20 cellular contexts compared by ENCODE assay signal in the genomic region with DNA sequence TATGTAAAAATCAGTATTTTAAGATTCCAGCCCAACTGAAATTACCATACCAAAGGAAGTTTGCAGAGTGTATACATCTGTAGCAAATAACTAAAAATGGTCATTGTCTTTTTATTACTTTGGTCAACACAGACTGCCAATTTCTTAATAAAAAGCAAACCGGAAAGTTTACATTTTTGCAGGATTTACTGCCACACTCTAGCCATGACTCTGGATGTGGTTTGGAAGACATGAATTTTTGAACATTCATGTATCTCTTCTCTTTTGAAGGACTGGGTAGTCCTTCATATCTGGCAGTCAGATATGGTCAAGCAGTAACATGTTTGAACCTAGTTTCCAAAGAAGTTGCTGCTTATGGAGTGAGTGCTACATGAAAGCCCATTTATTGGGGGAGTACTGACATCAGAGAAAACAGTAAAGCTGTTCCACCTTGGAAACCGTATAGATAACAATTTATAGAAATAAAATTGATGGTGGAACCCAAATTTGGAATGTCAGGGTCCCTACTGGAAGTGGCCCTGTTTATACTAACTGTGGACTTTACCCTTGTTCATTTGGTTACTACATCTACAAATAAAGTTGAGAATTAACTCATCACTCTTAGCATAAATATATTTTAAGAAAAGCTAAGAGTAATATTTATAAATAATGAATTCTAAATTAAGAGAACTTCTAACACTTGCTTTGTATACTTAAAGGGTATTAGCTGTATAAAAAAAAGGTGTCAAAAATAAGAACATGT.
DNase-seq lines count a peak whose midpoint lies in the region; ATAC-seq, FAIRE-seq and TF ChIP-seq lines count a peak whose summit lies in the region.
"Had no signal": no experiment of that assay in that cellular context is flagged by ENCODE, and none has a peak within 500 bp of the region (broad histone marks: within the 10 kb centered on the region; RNA-seq: fewer than 3 reads in every experiment).

No MANE protein-coding gene starts in this region.

- H3K27ac Mint-ChIP-seq in T-helper 2 cell treated with Interferon-gamma antibody and Interleukin-4, amounts not matched to agents 5 μg/mL and 100 μg/mL, for 36 hours: no peak overlapping the region
- H3K27ac Mint-ChIP-seq: GM23338, H9 had no signal

- H3K4me1 Mint-ChIP-seq in T-helper 2 cell treated with Interferon-gamma antibody and Interleukin-4, amounts not matched to agents 5 μg/mL and 100 μg/mL, for 36 hours (ENCODE audit: low read depth): peaks cover 15% of the 10 kb centered on the region
- H3K4me1 Mint-ChIP-seq: GM23338, H9 had no signal

- in situ Hi-C loops in HepG2 (cut with HindIII; ENCODE audit: extremely low pct_ligation_motif_present, low pct_unique_long_range_greater_than_20kb): no loop called here

- H2AFZ ChIP-seq in HepG2 (ENCODE audit: low read length): no peak overlapping the region
- H2AFZ ChIP-seq: GM23338 had no signal

- H3K79me2 ChIP-seq in HepG2 (ENCODE audit: insufficient read depth, low read length): no peaks in the 10 kb centered on the region

- H3K9me3 Mint-ChIP-seq in T-helper 2 cell treated with Interferon-gamma antibody and Interleukin-4, amounts not matched to agents 5 μg/mL and 100 μg/mL, for 36 hours: no peaks in the 10 kb centered on the region
- H3K9me3 Mint-ChIP-seq: CD8-positive, alpha-beta memory T cell; GM23338; H9 had no signal

- H3K4me1 ChIP-seq in liver (ENCODE audit: control insufficient read depth in 4 of 4, insufficient read depth in 4 of 4, low read length in 3 of 4) (peaks cover 0 to 4% (median 2%) of the 10 kb centered on the region in 4 donors), HepG2 (ENCODE audit: insufficient read depth, low read length) (peaks cover 15% of the 10 kb centered on the region; the same call in 1 of the 2 replicates), RWPE2 (ENCODE audit: insufficient read depth, poor library complexity, severe bottlenecking) (peaks cover 14% of the 10 kb centered on the region), foreskin keratinocyte (peaks cover 11% of the 10 kb centered on the region)

- no peaks in the 10 kb centered on the region for H3K27me3 Mint-ChIP-seq in T-helper 2 cell treated with Interferon-gamma antibody and Interleukin-4, amounts not matched to agents 5 μg/mL and 100 μg/mL, for 36 hours (ENCODE audit: low read depth)
- H3K27me3 Mint-ChIP-seq: CD8-positive, alpha-beta memory T cell had no signal

- H3K9me3 ChIP-seq in liver (ENCODE audit: control insufficient read depth in 4 of 4, low read length in 3 of 4): no peaks in the 10 kb centered on the region
- H3K9me3 ChIP-seq in HepG2 (ENCODE audit: low read length): no peaks in the 10 kb centered on the region
- no peaks in the 10 kb centered on the region for H3K9me3 ChIP-seq in RWPE2 (ENCODE audit: severe bottlenecking)

- H3K4me3 ChIP-seq in liver (ENCODE audit: low read depth in 1 of 3, low read length in 3 of 3) (no peak overlapping the region), HepG2 (replicated peaks in 1 of 3; ENCODE audit: insufficient read depth in 1 of 3, low read depth in 2 of 3, low read length in 3 of 3) (no peak overlapping the region), RWPE2 (ENCODE audit: severe bottlenecking) (no peak overlapping the region)
- H3K4me3 ChIP-seq: GM23338, SK-N-MC had no signal

- POLR2A ChIA-PET in HepG2 (lab: Yijun Ruan, JAX): no interaction called here

- H3K4me3 Mint-ChIP-seq in T-helper 2 cell treated with Interferon-gamma antibody and Interleukin-4, amounts not matched to agents 5 μg/mL and 100 μg/mL, for 36 hours: no peak overlapping the region
- H3K4me3 Mint-ChIP-seq: GM23338, H9 had no signal

- no peak for ATAC-seq in HepG2
- peak; percentile 41; the same call in 2 of the 3 replicates for ATAC-seq in RWPE2 (ENCODE audit: low read depth)
- ATAC-seq in foreskin keratinocyte: peak; percentile 42
- no peak for ATAC-seq in HG02571 (IDR thresholded peaks at IDR 0.05; ENCODE audit: unreplicated experiment)
- ATAC-seq: GM23338, Panc1 had no signal

- CTCF ChIA-PET in HepG2 (lab: Yijun Ruan, JAX; ENCODE audit: low intra/inter-chr PET ratio, low total read pairs): no interaction called here

- no peak for TF ChIP-seq CTCF in liver (IDR thresholded peaks at IDR 0.05; ENCODE audit: low read depth, low read length, missing input control)
- no peak for TF ChIP-seq CTCF in HepG2 (CRISPR knock-in tag; IDR thresholded peaks at IDR 0.05)
- TF ChIP-seq CTCF in RWPE2 (IDR thresholded peaks at IDR 0.05; ENCODE audit: poor library complexity, severe bottlenecking): no peak
- TF ChIP-seq CTCF in foreskin keratinocyte (conservative IDR thresholded peaks at IDR 0.05): no peak

- peaks cover 10% of the 10 kb centered on the region for H3K36me3 Mint-ChIP-seq in T-helper 2 cell treated with Interferon-gamma antibody and Interleukin-4, amounts not matched to agents 5 μg/mL and 100 μg/mL, for 36 hours (ENCODE audit: low read depth)

- H3K27ac ChIP-seq in liver (ENCODE audit: low read depth in 1 of 2, low read length in 2 of 2): peak overlapping the region in 1 of 2 donors; percentile 48
- H3K27ac ChIP-seq in HepG2 (ENCODE audit: extremely low read length, insufficient read depth, low read length): no peak overlapping the region
- H3K27ac ChIP-seq in RWPE2 (ENCODE audit: poor library complexity, severe bottlenecking): no peak overlapping the region
- H3K27ac ChIP-seq in foreskin keratinocyte: no peak overlapping the region
- H3K27ac ChIP-seq: C4-2B, SK-N-MC had no signal

- TF ChIP-seq POLR2A in HepG2 (IDR thresholded peaks at IDR 0.05; ENCODE audit: insufficient read depth in 1 of 2, low read depth in 2 of 2, low read length in 2 of 2): no peak

- 77% methylated on average over 2 of the region's 2 CpGs for WGBS in liver
- 86% methylated on average over 2 of the region's 2 CpGs for WGBS in HepG2 (ENCODE audit: low lambda C conversion rate)

- no TSS peak for BruUV-seq in HepG2 (replicated peaks; lab: Mats Ljungman, UMichigan)

- H3K4me2 ChIP-seq in HepG2 (ENCODE audit: low read depth, low read length): no peak overlapping the region
- H3K4me2 ChIP-seq: GM23338 had no signal

- no peaks in the 10 kb centered on the region for H4K20me1 ChIP-seq in HepG2 (ENCODE audit: insufficient read depth, low read length)

- DNase-seq in HepG2 (ENCODE audit: low spot score) (no peak), RWPE2 (ENCODE audit: low spot score) (no peak), foreskin keratinocyte (peak; percentile 47 to 64), DMS79 treated with DMSO at 0.1 percent for 48 hours (lab: John Stamatoyannopoulos, UW) (no peak)
- DNase-seq in T-helper 2 cell treated with Interferon-gamma antibody and Interleukin-4, amounts not matched to agents 5 μg/mL and 100 μg/mL, for 36 hours (ENCODE audit: low spot score): no peak
- DNase-seq: CD8-positive, alpha-beta memory T cell; DMS 273 treated with DMSO at 0.1 percent for 48 hours; H9; MM.1S; NCI-H2029 treated with DMSO at 0.1 percent for 48 hours; NCI-H446 treated with DMSO at 0.1 percent for 48 hours; NCI-H526; SIG-M5 had no signal

- H3K36me3 ChIP-seq in liver (ENCODE audit: control insufficient read depth in 4 of 4, insufficient read depth in 3 of 4, low read depth in 1 of 4, low read length in 3 of 4) (no peaks in the 10 kb centered on the region), HepG2 (replicated peaks in 1 of 2; ENCODE audit: control insufficient read depth in 1 of 2, insufficient read depth in 2 of 2, low read length in 2 of 2) (peaks cover 0 to 5% of the 10 kb centered on the region in 2 experiments; a peak in 2 of 5 replicates), RWPE2 (ENCODE audit: low read depth) (no peaks in the 10 kb centered on the region)

- TF ChIP-seq EP300 in HepG2 (IDR thresholded peaks at IDR 0.05; ENCODE audit: low read depth in 2 of 2, low read length in 2 of 2) (no peak), HepG2 (CRISPR knock-in tag; IDR thresholded peaks at IDR 0.05; ENCODE audit: borderline replicate concordance) (no peak)

- H3K27me3 ChIP-seq in liver (ENCODE audit: control insufficient read depth in 4 of 4, insufficient read depth in 4 of 4, low read length in 3 of 4): no peaks in the 10 kb centered on the region
- H3K27me3 ChIP-seq in HepG2 (ENCODE audit: control insufficient read depth in 1 of 2, insufficient read depth in 2 of 2, low read length in 2 of 2): no peaks in the 10 kb centered on the region
- H3K27me3 ChIP-seq in RWPE2 (ENCODE audit: insufficient read depth, poor library complexity, severe bottlenecking): no peaks in the 10 kb centered on the region
- H3K27me3 ChIP-seq in foreskin keratinocyte: no peaks in the 10 kb centered on the region

- intact Hi-C loops in HepG2 (cut with micrococcal nuclease; ENCODE audit: unreplicated experiment): no loop called here

- H3K9ac ChIP-seq in liver (ENCODE audit: low read depth in 1 of 2, low read length in 2 of 2) (no peak overlapping the region), HepG2 (ENCODE audit: insufficient read depth, low read depth, low read length) (no peak overlapping the region)

- no peak for FAIRE-seq in HepG2 (lab: Jason Lieb, UNC)
- FAIRE-seq: HTR-8/SVneo had no signal

- TF ChIP-seq RAD21 in liver (IDR thresholded peaks at IDR 0.05) (no peak), HepG2 (CRISPR knock-in tag; IDR thresholded peaks at IDR 0.05) (no peak)

TF ChIP-seq in liver, 16 proteins besides CTCF, POLR2A, EP300 and RAD21:
- TF ChIP-seq HNF4A (conservative IDR thresholded peaks at IDR 0.05) (peak; percentile 70 to 78), EGR1 (IDR thresholded peaks at IDR 0.05; ENCODE audit: low read depth in 2 of 2) (no peak)

TF ChIP-seq in HepG2, 621 proteins besides CTCF, POLR2A, EP300 and RAD21:
- TF ChIP-seq SOX6 (IDR thresholded peaks at IDR 0.05) (no peak), SOX6 (CRISPR knock-in tag; IDR thresholded peaks at IDR 0.05) (no peak), SRY (CRISPR knock-in tag; IDR thresholded peaks at IDR 0.05) (no peak), NFYB (CRISPR knock-in tag; IDR thresholded peaks at IDR 0.05) (no peak), KAT2B (IDR thresholded peaks at IDR 0.05; ENCODE audit: borderline replicate concordance, low read depth, low read length) (no peak)

Comparison
In these comparisons a context has a peak if more than half of its experiments do, and no peak if none do; other contexts are left out.
1. ATAC-seq: peak in RWPE2 (single experiment) and foreskin keratinocyte (single experiment); none in HepG2 (single experiment) and HG02571 (single experiment).
2. DNase-seq: peak in foreskin keratinocyte (2 of 2); none in HepG2 (single experiment), RWPE2 (single experiment), T-helper 2 cell treated with Interferon-gamma antibody and Interleukin-4, amounts not matched to agents 5 μg/mL and 100 μg/mL, for 36 hours (single experiment) and DMS79 treated with DMSO at 0.1 percent for 48 hours (single experiment).